1 cellular context compared by ENCODE assay signal in genomic region chr11:46382644-46383403, GRCh38.
TF ChIP-seq lines count a peak whose summit lies in the region.

No MANE protein-coding gene starts in this region.

TF ChIP-seq in HepG2, 621 proteins besides CTCF, POLR2A, EP300 and RAD21 (continued from another document):
- TF ChIP-seq REST (IDR thresholded peaks at IDR 0.05; ENCODE audit: borderline replicate concordance in 1 of 2, low read depth in 1 of 2, low read length in 2 of 2) = peak in 1 of 2 experiments; percentile 16; a peak in 1 of 4 replicates
- TF ChIP-seq PATZ1 (CRISPR knock-in tag; IDR thresholded peaks at IDR 0.05) = peak; percentile 15; the same call in 1 of the 2 replicates
- TF ChIP-seq MYC (CRISPR knock-in tag; IDR thresholded peaks at IDR 0.05; ENCODE audit: borderline replicate concordance) = 0 out of 2 replicates have a peak, but pooled peaks have one; percentile 25
- TF ChIP-seq, protein P1, sequence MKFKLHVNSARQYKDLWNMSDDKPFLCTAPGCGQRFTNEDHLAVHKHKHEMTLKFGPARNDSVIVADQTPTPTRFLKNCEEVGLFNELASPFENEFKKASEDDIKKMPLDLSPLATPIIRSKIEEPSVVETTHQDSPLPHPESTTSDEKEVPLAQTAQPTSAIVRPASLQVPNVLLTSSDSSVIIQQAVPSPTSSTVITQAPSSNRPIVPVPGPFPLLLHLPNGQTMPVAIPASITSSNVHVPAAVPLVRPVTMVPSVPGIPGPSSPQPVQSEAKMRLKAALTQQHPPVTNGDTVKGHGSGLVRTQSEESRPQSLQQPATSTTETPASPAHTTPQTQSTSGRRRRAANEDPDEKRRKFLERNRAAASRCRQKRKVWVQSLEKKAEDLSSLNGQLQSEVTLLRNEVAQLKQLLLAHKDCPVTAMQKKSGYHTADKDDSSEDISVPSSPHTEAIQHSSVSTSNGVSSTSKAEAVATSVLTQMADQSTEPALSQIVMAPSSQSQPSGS (CRISPR knock-in tag; IDR thresholded peaks at IDR 0.05) = no peak
- TF ChIP-seq XRCC5 (optimal IDR thresholded peaks at IDR 0.05; ENCODE audit: low read length) = peak; percentile 61
- TF ChIP-seq, protein P2, sequence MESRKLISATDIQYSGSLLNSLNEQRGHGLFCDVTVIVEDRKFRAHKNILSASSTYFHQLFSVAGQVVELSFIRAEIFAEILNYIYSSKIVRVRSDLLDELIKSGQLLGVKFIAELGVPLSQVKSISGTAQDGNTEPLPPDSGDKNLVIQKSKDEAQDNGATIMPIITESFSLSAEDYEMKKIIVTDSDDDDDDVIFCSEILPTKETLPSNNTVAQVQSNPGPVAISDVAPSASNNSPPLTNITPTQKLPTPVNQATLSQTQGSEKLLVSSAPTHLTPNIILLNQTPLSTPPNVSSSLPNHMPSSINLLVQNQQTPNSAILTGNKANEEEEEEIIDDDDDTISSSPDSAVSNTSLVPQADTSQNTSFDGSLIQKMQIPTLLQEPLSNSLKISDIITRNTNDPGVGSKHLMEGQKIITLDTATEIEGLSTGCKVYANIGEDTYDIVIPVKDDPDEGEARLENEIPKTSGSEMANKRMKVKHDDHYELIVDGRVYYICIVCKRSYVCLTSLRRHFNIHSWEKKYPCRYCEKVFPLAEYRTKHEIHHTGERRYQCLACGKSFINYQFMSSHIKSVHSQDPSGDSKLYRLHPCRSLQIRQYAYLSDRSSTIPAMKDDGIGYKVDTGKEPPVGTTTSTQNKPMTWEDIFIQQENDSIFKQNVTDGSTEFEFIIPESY (CRISPR knock-in tag; IDR thresholded peaks at IDR 0.05) = peak; percentile 50
- TF ChIP-seq NR2F6 (IDR thresholded peaks at IDR 0.05) = peak; percentile 61
- TF ChIP-seq NR2F6 (CRISPR knock-in tag; IDR thresholded peaks at IDR 0.05) = peak; percentile 8; the same call in 1 of the 2 replicates
- no peak for TF ChIP-seq IRF2 (CRISPR knock-in tag; IDR thresholded peaks at IDR 0.05)
- TF ChIP-seq ZNF674 (CRISPR knock-in tag; IDR thresholded peaks at IDR 0.05; ENCODE audit: low read depth) = 0 out of 2 replicates have a peak, but pooled peaks have one; percentile 35
- TF ChIP-seq SMC3 (IDR thresholded peaks at IDR 0.05; ENCODE audit: low read length) = peak; percentile 17; the same call in 1 of the 2 replicates
- TF ChIP-seq ZZZ3 (CRISPR knock-in tag; IDR thresholded peaks at IDR 0.05; ENCODE audit: borderline replicate concordance) = no peak
- TF ChIP-seq, protein P3, sequence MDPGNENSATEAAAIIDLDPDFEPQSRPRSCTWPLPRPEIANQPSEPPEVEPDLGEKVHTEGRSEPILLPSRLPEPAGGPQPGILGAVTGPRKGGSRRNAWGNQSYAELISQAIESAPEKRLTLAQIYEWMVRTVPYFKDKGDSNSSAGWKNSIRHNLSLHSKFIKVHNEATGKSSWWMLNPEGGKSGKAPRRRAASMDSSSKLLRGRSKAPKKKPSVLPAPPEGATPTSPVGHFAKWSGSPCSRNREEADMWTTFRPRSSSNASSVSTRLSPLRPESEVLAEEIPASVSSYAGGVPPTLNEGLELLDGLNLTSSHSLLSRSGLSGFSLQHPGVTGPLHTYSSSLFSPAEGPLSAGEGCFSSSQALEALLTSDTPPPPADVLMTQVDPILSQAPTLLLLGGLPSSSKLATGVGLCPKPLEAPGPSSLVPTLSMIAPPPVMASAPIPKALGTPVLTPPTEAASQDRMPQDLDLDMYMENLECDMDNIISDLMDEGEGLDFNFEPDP (CRISPR knock-in tag; conservative IDR thresholded peaks at IDR 0.05) = no peak
- 0 out of 2 replicates have a peak, but pooled peaks have one; percentile 60 for TF ChIP-seq SRY (CRISPR knock-in tag; IDR thresholded peaks at IDR 0.05)
- TF ChIP-seq ZNF773 (CRISPR knock-in tag; IDR thresholded peaks at IDR 0.05; ENCODE audit: borderline replicate concordance) = no peak
- peak; percentile 75 for TF ChIP-seq YY1 (IDR thresholded peaks at IDR 0.05; ENCODE audit: insufficient read depth, insufficient replicate concordance, low read depth, low read length)
- no peak for TF ChIP-seq RFXAP (CRISPR knock-in tag; IDR thresholded peaks at IDR 0.05; ENCODE audit: borderline replicate concordance)
- TF ChIP-seq, protein P4, sequence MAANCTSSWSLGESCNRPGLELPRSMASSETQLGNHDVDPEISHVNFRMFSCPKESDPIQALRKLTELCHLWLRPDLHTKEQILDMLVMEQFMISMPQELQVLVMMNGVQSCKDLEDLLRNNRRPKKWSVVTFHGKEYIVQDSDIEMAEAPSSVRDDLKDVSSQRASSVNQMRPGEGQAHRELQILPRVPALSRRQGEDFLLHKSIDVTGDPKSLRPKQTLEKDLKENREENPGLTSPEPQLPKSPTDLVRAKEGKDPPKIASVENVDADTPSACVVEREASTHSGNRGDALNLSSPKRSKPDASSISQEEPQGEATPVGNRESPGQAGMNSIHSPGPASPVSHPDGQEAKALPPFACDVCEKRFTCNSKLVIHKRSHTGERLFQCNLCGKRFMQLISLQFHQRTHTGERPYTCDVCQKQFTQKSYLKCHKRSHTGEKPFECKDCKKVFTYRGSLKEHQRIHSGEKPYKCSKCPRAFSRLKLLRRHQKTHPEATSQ (CRISPR knock-in tag; IDR thresholded peaks at IDR 0.05; ENCODE audit: borderline replicate concordance) = no peak
- peak; percentile 94 for TF ChIP-seq TFAP4 (IDR thresholded peaks at IDR 0.05; ENCODE audit: borderline replicate concordance, low read depth)
- TF ChIP-seq ZIK1 (CRISPR knock-in tag; IDR thresholded peaks at IDR 0.05; ENCODE audit: borderline replicate concordance, low read depth) = no peak
- peak; percentile 52; the same call in 1 of the 2 replicates for TF ChIP-seq NR2C2 (CRISPR knock-in tag; IDR thresholded peaks at IDR 0.05; ENCODE audit: borderline replicate concordance)
- no peak for TF ChIP-seq ZNF598 (CRISPR knock-in tag; IDR thresholded peaks at IDR 0.05; ENCODE audit: borderline replicate concordance)
- 0 out of 2 replicates have a peak, but pooled peaks have one; percentile 23 for TF ChIP-seq HNF1B (CRISPR knock-in tag; IDR thresholded peaks at IDR 0.05)
- TF ChIP-seq ELF1 (CRISPR knock-in tag; IDR thresholded peaks at IDR 0.05) = peak; percentile 24; the same call in 1 of the 2 replicates
